24 cellular contexts compared by ENCODE assay signal in genomic region chrX:48818866-48819265, GRCh38. TPM values are rescaled to one million over a fixed set of nuclear protein-coding genes. Genes with fewer than 3 reads are reported as not detected.
A peak's percentile ranks its signal among the peaks of the same experiment; 100 is the strongest.
DNase-seq lines count a peak whose midpoint lies in the region; ATAC-seq, FAIRE-seq and TF ChIP-seq lines count a peak whose summit lies in the region.
"Had no signal": no experiment of that assay in that cellular context is flagged by ENCODE, and none has a peak within 500 bp of the region (broad histone marks: within the 10 kb centered on the region; RNA-seq: fewer than 3 reads in every experiment).

No MANE protein-coding gene starts in this region.

- H3K9me3 ChIP-seq in A549 = no peaks in the 10 kb centered on the region
- H3K9me3 ChIP-seq in mucosa of descending colon = no peaks in the 10 kb centered on the region
- H3K9me3 ChIP-seq: BE2C; BLaER1 treated with 17β-estradiol and CSF1 and Interleukin-3, amounts not matched to agents 10 nM and 100 nM; HAP-1 had no signal

- H3K27ac ChIP-seq in A549 = no peak overlapping the region
- H3K27ac ChIP-seq: 22Rv1; BLaER1 treated with 17β-estradiol and CSF1 and Interleukin-3, amounts not matched to agents 10 nM and 100 nM had no signal

- TF ChIP-seq CTCF in A549 (IDR thresholded peaks at IDR 0.05) (no peak), bronchial epithelial cell (IDR thresholded peaks at IDR 0.05; ENCODE audit: insufficient read depth, low read length, severe bottlenecking) (no peak), mucosa of descending colon (IDR thresholded peaks at IDR 0.05) (no peak)

- no peak overlapping the region for H3K4me2 ChIP-seq in A549
- H3K4me2 ChIP-seq: BLaER1 treated with 17β-estradiol and CSF1 and Interleukin-3, amounts not matched to agents 10 nM and 100 nM had no signal

- POLR2A ChIA-PET in A549 (lab: Yijun Ruan, JAX) = no interaction called here

- CTCF ChIA-PET in A549 (lab: Yijun Ruan, JAX) = no interaction called here

- intact Hi-C loops in mucosa of descending colon (cut with DNase I, micrococcal nuclease) = no loop called here

- H3K4me3 ChIP-seq in A549 (no peak overlapping the region), bronchial epithelial cell (ENCODE audit: low read depth, low read length) (no peak overlapping the region), mucosa of descending colon (no peak overlapping the region)
- H3K4me3 ChIP-seq: BLaER1 treated with 17β-estradiol and CSF1 and Interleukin-3, amounts not matched to agents 10 nM and 100 nM; HAP-1 had no signal

- peak; percentile 79 for FAIRE-seq in A549 (lab: Jason Lieb, UNC)
- peak; percentile 64 for FAIRE-seq in bronchial epithelial cell (lab: Jason Lieb, UNC)
- FAIRE-seq: A204.1, G401.6, GM19239, H54 had no signal

- H3K27me3 ChIP-seq in bronchial epithelial cell (ENCODE audit: control insufficient read depth, insufficient read depth, low read length) = no peaks in the 10 kb centered on the region
- H3K27me3 ChIP-seq: BE2C had no signal

- no peak for TF ChIP-seq POLR2A in A549 (IDR thresholded peaks at IDR 0.05; ENCODE audit: low read length)

- no peak for TF ChIP-seq EP300 in A549 (IDR thresholded peaks at IDR 0.05)

- H3K4me1 ChIP-seq in A549 (no peaks in the 10 kb centered on the region), mucosa of descending colon (ENCODE audit: low read depth) (no peaks in the 10 kb centered on the region)
- H3K4me1 ChIP-seq: BE2C, HAP-1 had no signal

- peak; percentile 13 for DNase-seq in NCI-H1694 (lab: John Stamatoyannopoulos, UW)
- DNase-seq in NCI-H1694 treated with DMSO at 0.1 percent for 48 hours (lab: John Stamatoyannopoulos, UW) = no peak
- no peak for DNase-seq in A549 (ENCODE audit: low read depth in 1 of 2, low spot score in 1 of 2)
- no peak for DNase-seq in bronchial epithelial cell (ENCODE audit: low read depth)
- no peak for DNase-seq in mucosa of descending colon
- DNase-seq in COR-L47 (lab: John Stamatoyannopoulos, UW) = no peak
- DNase-seq in DMS153 (lab: John Stamatoyannopoulos, UW) = no peak
- DNase-seq: ACHN; AML-193; BE2C; Calu3; CD4-positive, alpha-beta T cell; CD8-positive, alpha-beta memory T cell; DND-41; GOT3 had no signal

- no peak for TF ChIP-seq RAD21 in A549 (conservative IDR thresholded peaks at IDR 0.05 in 1 of 2, IDR thresholded peaks at IDR 0.05 in 1 of 2)

- peaks cover 2% of the 10 kb centered on the region for H3K36me3 ChIP-seq in bronchial epithelial cell (ENCODE audit: control insufficient read depth, insufficient read depth, low read length)
- no peaks in the 10 kb centered on the region for H3K36me3 ChIP-seq in mucosa of descending colon (ENCODE audit: low read depth)
- H3K36me3 ChIP-seq: BE2C had no signal

- ATAC-seq in A549 = no peak
- peak; percentile 11 for ATAC-seq in mucosa of descending colon
- ATAC-seq in GM19463 (IDR thresholded peaks at IDR 0.05; ENCODE audit: unreplicated experiment) = no peak

- 81% methylated on average over 3 of the region's 4 CpGs for WGBS in A549 (ENCODE audit: missing lambda C conversion rate)

TF ChIP-seq in A549, 52 proteins besides CTCF, POLR2A, EP300 and RAD21:
- TF ChIP-seq HEYL (CRISPR knock-in tag; IDR thresholded peaks at IDR 0.05) (no peak), RARB (CRISPR knock-in tag; IDR thresholded peaks at IDR 0.05) (no peak), TP53 (CRISPR knock-in tag; IDR thresholded peaks at IDR 0.05) (no peak), KDM1A (IDR thresholded peaks at IDR 0.05; ENCODE audit: low read depth) (no peak), ZSCAN20 (CRISPR knock-in tag; IDR thresholded peaks at IDR 0.05) (no peak), HES2 (IDR thresholded peaks at IDR 0.05) (no peak), CHD2 (IDR thresholded peaks at IDR 0.05; ENCODE audit: low read length, partially characterized antibody) (no peak), HOXA7 (CRISPR knock-in tag; IDR thresholded peaks at IDR 0.05) (no peak), POLR2AphosphoS2 (conservative IDR thresholded peaks at IDR 0.05; ENCODE audit: low read length) (no peak)
TF ChIP-seq in A549: peak in this region for 0.

RNA-seq across cellular contexts. Expression of gene ERAS, which starts 7.4 kb away (rescaled TPM):
- polyA plus RNA-seq in A549 (2011; rRNA removed) = 0.07 TPM in 1 of 2 replicates, not detected in the other
- 0.10 and 0.11 TPM in 2 replicates for polyA plus RNA-seq in A549 (2012; cell fraction: cytosol; rRNA removed)
- polyA plus RNA-seq in A549 (2012; cell fraction: nucleus; rRNA removed) = 0.87 and 1.9 TPM in 2 replicates
- 0.06 to 0.07 TPM in 2 of 3 replicates, not detected in the other for polyA plus RNA-seq in A549 (2017; fragmentation: RNase III; extraction: RNeasy Plus Mini Kit Qiagen cat#74134 plus additional on column Dnase treatment)
- polyA minus RNA-seq in A549 (2011; rRNA and poly(A)+ RNA removed) = not detected in 2 replicates
- not detected in 2 replicates for total RNA-seq in bronchial epithelial cell
- under 1 TPM in 1 of 3 donors, not detected in 2; 0.38 TPM for total RNA-seq in mucosa of descending colon
- total RNA-seq: CD4-positive, alpha-beta T cell had no signal
- polyA plus RNA-seq: CD14-positive monocyte; CD8-positive, alpha-beta memory T cell had no signal

RNA-seq across cellular contexts. Expression of gene PCSK1N, which starts 16.5 kb away (rescaled TPM):
- polyA plus RNA-seq in A549 (2011; rRNA removed) (1.7 and 3.0 TPM in 2 replicates), A549 (2017; fragmentation: RNase III; extraction: RNeasy Plus Mini Kit Qiagen cat#74134 plus additional on column Dnase treatment) (15.9 to 22.9 TPM (median 21.2 TPM) in 3 replicates)
- polyA plus RNA-seq in A549 (2012; cell fraction: cytosol; rRNA removed) = 19.1 and 28.3 TPM in 2 replicates
- polyA plus RNA-seq in A549 (2012; cell fraction: nucleus; rRNA removed) = 16.3 and 28.5 TPM in 2 replicates
- 0.83 and 1.5 TPM in 2 replicates for polyA minus RNA-seq in A549 (2011; rRNA and poly(A)+ RNA removed)
- total RNA-seq in bronchial epithelial cell (0.26 and 0.51 TPM in 2 replicates), mucosa of descending colon (10 to 100 TPM; 11.1 to 19.7 (median 13.8) TPM)
- polyA plus RNA-seq: CD14-positive monocyte had no signal

RNA-seq across cellular contexts. Expression of gene HDAC6, which starts 17.0 kb away (rescaled TPM):
- polyA plus RNA-seq in A549 (2011; rRNA removed) = 50.6 and 53.2 TPM in 2 replicates
- polyA plus RNA-seq in A549 (2012; cell fraction: cytosol; rRNA removed) = 25.6 and 31.0 TPM in 2 replicates
- polyA plus RNA-seq in A549 (2012; cell fraction: nucleus; rRNA removed) = 190 and 192 TPM in 2 replicates
- 38.9 to 52.4 TPM (median 52.1 TPM) in 3 replicates for polyA plus RNA-seq in A549 (2017; fragmentation: RNase III; extraction: RNeasy Plus Mini Kit Qiagen cat#74134 plus additional on column Dnase treatment)
- 59.2 and 78.7 TPM in 2 replicates for polyA minus RNA-seq in A549 (2011; rRNA and poly(A)+ RNA removed)
- total RNA-seq in bronchial epithelial cell = 33.2 and 36.2 TPM in 2 replicates
- total RNA-seq in mucosa of descending colon = 100 to 1,000 TPM in 1 of 3 donors, 10 to 100 TPM in 2; 83.2 to 111 (median 99.6) TPM

RNA-seq across cellular contexts. Expression of gene GATA1, which starts 32.5 kb away (rescaled TPM):
- polyA plus RNA-seq in A549 (2011; rRNA removed) (not detected in 2 replicates), A549 (2017; fragmentation: RNase III; extraction: RNeasy Plus Mini Kit Qiagen cat#74134 plus additional on column Dnase treatment) (not detected in 3 replicates)
- not detected in 2 replicates for polyA plus RNA-seq in A549 (2012; cell fraction: cytosol; rRNA removed)
- not detected in 2 replicates for polyA plus RNA-seq in A549 (2012; cell fraction: nucleus; rRNA removed)
- not detected in 2 replicates for polyA minus RNA-seq in A549 (2011; rRNA and poly(A)+ RNA removed)
- total RNA-seq in bronchial epithelial cell (not detected in 2 replicates), mucosa of descending colon (under 1 TPM in 1 of 3 donors, not detected in 2; 0.32 TPM)
- total RNA-seq: Calu3; CD4-positive, alpha-beta T cell; CD8-positive, alpha-beta memory T cell had no signal
- polyA plus RNA-seq: CD14-positive monocyte; CD8-positive, alpha-beta memory T cell had no signal

RNA-seq across cellular contexts. Expression of gene GLOD5, which starts 57.3 kb away (rescaled TPM):
- polyA plus RNA-seq in A549 (2011; rRNA removed) (not detected in 2 replicates), A549 (2017; fragmentation: RNase III; extraction: RNeasy Plus Mini Kit Qiagen cat#74134 plus additional on column Dnase treatment) (not detected in 3 replicates)
- not detected in 2 replicates for polyA plus RNA-seq in A549 (2012; cell fraction: cytosol; rRNA removed)
- polyA plus RNA-seq in A549 (2012; cell fraction: nucleus; rRNA removed) = not detected in 2 replicates
- not detected in 2 replicates for polyA minus RNA-seq in A549 (2011; rRNA and poly(A)+ RNA removed)
- total RNA-seq in bronchial epithelial cell (not detected in 2 replicates), mucosa of descending colon (1 to 10 TPM; 4.3 to 9.9 (median 7.1) TPM)
- total RNA-seq: Calu3; CD4-positive, alpha-beta T cell; CD8-positive, alpha-beta memory T cell had no signal
- polyA plus RNA-seq: CD14-positive monocyte; CD8-positive, alpha-beta memory T cell had no signal
